In the genomic region with DNA sequence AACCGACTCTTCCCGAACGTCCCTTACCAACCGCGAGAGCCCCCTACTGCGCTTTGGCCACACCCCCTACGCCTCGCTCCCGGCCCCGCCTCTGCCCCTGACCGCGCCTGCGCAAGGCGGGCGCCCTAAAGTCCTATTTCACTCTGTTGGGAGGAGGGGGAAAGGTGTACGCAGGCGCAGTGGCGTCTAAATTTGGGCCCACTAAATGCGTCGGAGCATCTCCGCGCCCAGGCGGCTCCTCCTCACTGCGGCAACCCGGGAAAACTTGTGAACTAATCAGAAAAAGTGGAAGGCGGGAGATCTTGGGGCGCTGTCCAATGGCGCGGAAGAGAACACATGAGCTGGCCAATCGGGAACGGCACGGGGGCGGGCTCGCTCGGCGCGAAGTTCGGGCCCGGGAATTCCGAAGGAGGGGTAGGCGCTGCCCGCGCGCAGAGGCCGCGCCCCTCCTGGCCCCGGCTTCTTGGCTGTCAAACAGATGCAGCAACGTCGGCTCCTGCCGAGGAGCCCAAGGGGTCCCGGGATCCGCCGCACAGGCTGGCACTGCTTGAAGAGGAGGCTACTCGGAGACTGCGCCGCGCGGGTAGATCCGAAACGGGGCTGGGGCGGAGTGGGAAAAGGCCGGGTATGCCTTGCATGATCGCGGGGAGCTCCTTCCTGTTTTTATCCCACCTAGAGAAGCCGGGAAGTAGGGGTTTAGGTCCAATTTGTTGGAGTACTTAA, we compare ENCODE assay signal across 8 cellular contexts. TPM values are rescaled to one million over a fixed set of nuclear protein-coding genes. Genes with fewer than 3 reads are reported as not detected.
DNase-seq lines count a peak whose midpoint lies in the region; ATAC-seq and TF ChIP-seq lines count a peak whose summit lies in the region.

Gene TCF19, plus strand, starts transcription at position 450 of the 723 bp plus-strand sequence. CDS start 881 bp downstream, outside the sequence.

- ATAC-seq in HG03432 (IDR thresholded peaks at IDR 0.05; ENCODE audit: unreplicated experiment), result peak; percentile 80
- peak; percentile 95 to 96 for ATAC-seq in activated CD4-positive, CD25-positive, alpha-beta regulatory T cell treated with anti-CD3 and anti-CD28 coated beads, Interleukin-2, amount 50 U/mL, for 24 hours

- peak; percentile 53 for TF ChIP-seq POLR2A in GM19193 (IDR thresholded peaks at IDR 0.05; ENCODE audit: extremely low read depth, insufficient read depth, insufficient read length)

- DNase-seq in Ammon's horn (ENCODE audit: low spot score) (peak; percentile 99), NCI-H460 (ENCODE audit: extremely low read depth, low read depth) (peak; percentile 97), cerebellar cortex (ENCODE audit: low spot score) (peak; percentile 99), islet precursor cell (peak; percentile 99)
- DNase-seq in stimulated activated CD4-positive, alpha-beta T cell treated with anti-CD3 and anti-CD28 coated beads, Interleukin-12 subunit alpha, Interleukin-12 subunit beta, amount 100 ng/mL, for 4 hours, result peak; percentile 99

RNA-seq across cellular contexts. Expression of gene TCF19, which starts in this region (rescaled TPM):
- 5.6 and 5.8 TPM in 2 replicates for total RNA-seq in NCI-H460 (2014; rRNA removed; shearing (Covaris generic))
- 19.4 and 21.3 TPM in 2 replicates for polyA plus RNA-seq in NCI-H460 (2014; cell fraction: nucleus; rRNA removed)

Comparison
In these comparisons a context has a peak if more than half of its experiments do, and no peak if none do; other contexts are left out.
1. Peak in every context shown above with its lines: DNase-seq and ATAC-seq.